30 cellular contexts compared by ENCODE assay signal in the genomic region with DNA sequence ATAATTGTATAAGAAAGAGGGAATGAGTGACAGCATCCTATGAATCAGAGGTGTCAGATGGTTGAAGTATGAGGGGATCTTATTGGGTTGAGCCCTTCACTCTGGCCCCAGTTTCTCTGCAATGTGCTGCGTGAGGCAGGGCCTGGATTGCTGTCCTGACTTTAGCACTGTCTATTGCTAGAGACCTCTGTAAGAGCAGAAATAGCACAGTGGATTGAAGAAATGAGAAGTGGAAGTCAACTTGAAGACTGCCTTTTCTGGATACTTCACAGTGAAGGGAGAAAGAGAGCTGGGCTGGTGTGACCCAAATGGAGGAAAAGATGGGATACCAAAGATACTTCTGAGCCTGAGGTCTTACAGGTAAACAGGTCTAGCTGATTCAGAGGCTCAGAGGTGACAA.
DNase-seq lines count a peak whose midpoint lies in the region; ATAC-seq and TF ChIP-seq lines count a peak whose summit lies in the region.
"Had no signal": no experiment of that assay in that cellular context is flagged by ENCODE, and none has a peak within 500 bp of the region (broad histone marks: within the 10 kb centered on the region; RNA-seq: fewer than 3 reads in every experiment).

No MANE protein-coding gene starts in this region.

- H3K4me2 ChIP-seq in DOHH2 (ENCODE audit: low read length): peak overlapping the region; percentile 26

- no peaks in the 10 kb centered on the region for H3K79me2 ChIP-seq in DOHH2 (ENCODE audit: control insufficient read depth, low read length)

- no peaks in the 10 kb centered on the region for H3K27me3 ChIP-seq in DOHH2 (ENCODE audit: control insufficient read depth, low read length)
- H3K27me3 ChIP-seq: ovary, uterus had no signal

- peaks cover 35% of the 10 kb centered on the region for H3K4me1 ChIP-seq in DOHH2 (ENCODE audit: control insufficient read depth, low read length)
- H3K4me1 ChIP-seq: BE2C, SJSA1, uterus had no signal

- no peak overlapping the region for H3K4me3 ChIP-seq in DOHH2 (ENCODE audit: low read length)
- H3K4me3 ChIP-seq: gastroesophageal sphincter, ovary, Peyer's patch, SJSA1, uterus had no signal

- TF ChIP-seq CTCF in DOHH2 (IDR thresholded peaks at IDR 0.05; ENCODE audit: low read depth, low read length, poor library complexity, severe bottlenecking): no peak

- no peaks in the 10 kb centered on the region for H3K9me3 ChIP-seq in DOHH2 (ENCODE audit: control insufficient read depth, insufficient read depth, low read length)
- H3K9me3 ChIP-seq: BE2C, gastroesophageal sphincter, ovary, Peyer's patch, uterus had no signal

- ATAC-seq in HG02798 (IDR thresholded peaks at IDR 0.05; ENCODE audit: poor library complexity, unreplicated experiment): no peak
- ATAC-seq: gastroesophageal sphincter, HCT116, T-cell had no signal

- H3K9me2 ChIP-seq in DOHH2 (replicated peaks; ENCODE audit: control insufficient read depth, low read length): no peaks in the 10 kb centered on the region

- H3K27ac ChIP-seq in DOHH2 (ENCODE audit: low read depth, low read length): no peak overlapping the region
- H3K27ac ChIP-seq: gastroesophageal sphincter, ovary, SJSA1, uterus had no signal

- no peaks in the 10 kb centered on the region for H4K20me1 ChIP-seq in DOHH2 (ENCODE audit: control insufficient read depth, insufficient read depth, low read depth, low read length)

- H3F3A ChIP-seq in DOHH2 (ENCODE audit: control insufficient read depth, insufficient read depth): no peaks in the 10 kb centered on the region

- DNase-seq in Ammon's horn (ENCODE audit: low spot score) (peak; percentile 25), MV-4-11 (lab: John Stamatoyannopoulos, UW) (peak; percentile 86), globus pallidus (ENCODE audit: low spot score) (peak; percentile 38), NCI-H2227 treated with DMSO at 0.1 percent for 48 hours (lab: John Stamatoyannopoulos, UW) (no peak), NCI-H1930 (lab: John Stamatoyannopoulos, UW) (no peak)
- DNase-seq: ACHN; activated B cell treated with CpG ODN at 0.5 μM for 24 hours; activated CD4-positive, alpha-beta T cell treated with anti-CD3 and anti-CD28 coated beads, Interleukin-2, amount 50 U/mL, for 1 hour; activated effector memory CD4-positive, alpha-beta T cell treated with anti-CD3 and anti-CD28 coated beads, Interleukin-2, amount 50 U/mL, for 16 hours; activated T-cell treated with anti-CD3 and anti-CD28 coated beads, Interleukin-2, amount 50 U/mL, for 24 hours; BE2C; DMS153; IMR-90; mammary epithelial cell; NCI-H1092 treated with DMSO at 0.1 percent for 48 hours; NCI-H1694 treated with DMSO at 0.1 percent for 48 hours; NCI-H2171; NCI-H510A; ovary; Peyer's patch; retina; small intestine; stimulated activated naive CD4-positive, alpha-beta T cell treated with Interleukin-2 at 50 U/mL for 16 hours; T-cell; uterus had no signal

- H3K36me3 ChIP-seq in DOHH2 (ENCODE audit: control insufficient read depth, low read length): no peaks in the 10 kb centered on the region
- H3K36me3 ChIP-seq: BE2C, gastroesophageal sphincter, ovary, Peyer's patch, SJSA1, uterus had no signal

Comparison
In these comparisons a context has a peak if more than half of its experiments do, and no peak if none do; other contexts are left out.
1. DNase-seq: peak in Ammon's horn (single experiment), MV-4-11 (single experiment) and globus pallidus (single experiment); none in NCI-H2227 treated with DMSO at 0.1 percent for 48 hours (single experiment) and NCI-H1930 (0 of 2).